In the genomic region with DNA sequence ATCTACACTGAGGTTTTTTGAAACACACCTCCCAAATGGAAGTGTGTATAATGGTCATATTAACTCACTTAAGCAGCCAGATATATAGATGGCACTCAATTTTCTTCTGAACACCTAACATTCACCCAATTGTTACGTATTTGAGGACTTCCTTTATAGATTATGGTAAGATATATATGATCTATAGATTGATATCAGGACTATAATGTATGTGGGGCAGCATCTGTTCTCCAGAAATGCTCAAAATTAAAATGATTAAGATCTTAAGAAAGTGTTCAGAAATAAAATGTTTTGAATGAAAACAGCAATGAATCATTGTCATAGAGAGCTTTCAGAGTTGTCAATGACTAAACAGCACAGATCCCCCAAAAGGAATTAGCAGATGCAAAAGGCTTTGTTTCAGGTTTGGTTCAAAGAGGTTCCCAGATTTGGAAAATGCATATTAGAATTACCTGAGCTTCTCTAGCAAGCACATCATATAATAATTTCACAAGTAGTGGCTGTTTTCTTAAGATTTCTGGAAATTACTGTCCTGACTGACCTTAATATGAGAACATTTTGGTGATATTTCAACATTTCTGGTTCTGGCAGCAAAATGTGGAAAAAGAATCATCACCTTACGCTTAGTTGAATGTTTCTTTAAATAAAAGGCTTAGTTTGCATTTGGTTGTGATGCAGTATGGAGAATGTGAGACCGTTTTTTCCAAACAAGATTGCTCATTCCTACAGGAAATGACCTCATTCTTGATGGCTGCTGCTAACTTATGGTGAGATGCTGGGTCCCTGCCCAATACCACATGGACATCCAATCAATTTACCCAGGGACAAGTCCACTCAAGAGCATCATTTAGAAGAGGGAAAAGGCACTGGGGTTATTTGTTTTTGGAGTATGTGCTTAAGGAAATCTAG, we compare ENCODE assay signal across 1 cellular context.
A peak's percentile ranks its signal among the peaks of the same experiment; 100 is the strongest.
TF ChIP-seq lines count a peak whose summit lies in the region.

No MANE protein-coding gene starts in this region.

TF ChIP-seq in IMR-90, 13 proteins besides CTCF, POLR2A, EP300 and RAD21 (continued from another document):
- TF ChIP-seq CEBPB (IDR thresholded peaks at IDR 0.05; ENCODE audit: low read depth, low read length) (peak; percentile 87), RFX5 (IDR thresholded peaks at IDR 0.05; ENCODE audit: low read depth, low read length) (no peak), BHLHE40 (IDR thresholded peaks at IDR 0.05; ENCODE audit: low read depth, low read length) (peak; percentile 15; the same call in 1 of the 2 replicates)
